In the genomic region with DNA sequence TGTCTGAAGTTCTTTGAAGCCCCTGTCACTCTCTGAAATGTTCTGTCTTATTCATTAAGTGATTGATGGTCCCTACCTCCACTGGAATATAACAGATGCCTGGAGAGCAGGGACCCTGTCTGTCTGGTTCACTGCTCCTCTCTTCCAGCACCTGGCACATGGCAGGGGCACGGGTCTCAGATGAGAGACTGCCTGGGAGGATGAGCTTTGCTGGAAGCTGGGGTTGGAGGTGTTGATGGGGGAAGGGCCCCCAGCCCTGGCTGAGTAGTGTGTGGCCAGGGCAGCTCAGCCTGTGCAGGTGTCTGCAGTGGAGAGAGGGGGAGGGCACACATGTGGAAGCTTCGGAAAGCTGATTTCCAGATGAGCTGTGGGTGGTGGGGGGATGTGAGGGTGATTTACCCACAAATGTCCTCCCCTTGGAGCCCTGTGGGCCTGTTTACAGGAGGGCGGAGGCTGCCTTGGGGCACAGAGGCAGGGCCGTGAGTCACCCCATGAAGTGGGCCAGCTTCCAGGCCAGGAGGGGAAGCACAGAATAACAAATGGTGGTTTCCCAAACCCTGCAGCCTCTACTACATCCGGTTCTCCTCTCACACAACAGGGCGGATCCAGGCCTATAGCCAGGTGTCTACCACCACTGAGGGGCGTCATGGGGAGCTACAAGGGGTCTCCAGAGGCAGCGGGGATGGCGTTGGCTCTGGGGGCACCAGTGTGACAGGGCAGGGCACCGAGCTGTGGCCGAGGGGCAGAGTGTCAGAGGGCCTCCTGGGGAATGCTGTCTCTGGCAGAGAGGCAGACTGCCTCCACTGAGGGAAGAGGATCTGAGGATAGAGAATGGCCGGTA, we compare ENCODE assay signal across 1 cellular context.
TF ChIP-seq lines count a peak whose summit lies in the region.

No MANE protein-coding gene starts in this region.

TF ChIP-seq in HCT116, 20 proteins besides CTCF, POLR2A, EP300 and RAD21 (continued from another document):
- TF ChIP-seq, protein P1, sequence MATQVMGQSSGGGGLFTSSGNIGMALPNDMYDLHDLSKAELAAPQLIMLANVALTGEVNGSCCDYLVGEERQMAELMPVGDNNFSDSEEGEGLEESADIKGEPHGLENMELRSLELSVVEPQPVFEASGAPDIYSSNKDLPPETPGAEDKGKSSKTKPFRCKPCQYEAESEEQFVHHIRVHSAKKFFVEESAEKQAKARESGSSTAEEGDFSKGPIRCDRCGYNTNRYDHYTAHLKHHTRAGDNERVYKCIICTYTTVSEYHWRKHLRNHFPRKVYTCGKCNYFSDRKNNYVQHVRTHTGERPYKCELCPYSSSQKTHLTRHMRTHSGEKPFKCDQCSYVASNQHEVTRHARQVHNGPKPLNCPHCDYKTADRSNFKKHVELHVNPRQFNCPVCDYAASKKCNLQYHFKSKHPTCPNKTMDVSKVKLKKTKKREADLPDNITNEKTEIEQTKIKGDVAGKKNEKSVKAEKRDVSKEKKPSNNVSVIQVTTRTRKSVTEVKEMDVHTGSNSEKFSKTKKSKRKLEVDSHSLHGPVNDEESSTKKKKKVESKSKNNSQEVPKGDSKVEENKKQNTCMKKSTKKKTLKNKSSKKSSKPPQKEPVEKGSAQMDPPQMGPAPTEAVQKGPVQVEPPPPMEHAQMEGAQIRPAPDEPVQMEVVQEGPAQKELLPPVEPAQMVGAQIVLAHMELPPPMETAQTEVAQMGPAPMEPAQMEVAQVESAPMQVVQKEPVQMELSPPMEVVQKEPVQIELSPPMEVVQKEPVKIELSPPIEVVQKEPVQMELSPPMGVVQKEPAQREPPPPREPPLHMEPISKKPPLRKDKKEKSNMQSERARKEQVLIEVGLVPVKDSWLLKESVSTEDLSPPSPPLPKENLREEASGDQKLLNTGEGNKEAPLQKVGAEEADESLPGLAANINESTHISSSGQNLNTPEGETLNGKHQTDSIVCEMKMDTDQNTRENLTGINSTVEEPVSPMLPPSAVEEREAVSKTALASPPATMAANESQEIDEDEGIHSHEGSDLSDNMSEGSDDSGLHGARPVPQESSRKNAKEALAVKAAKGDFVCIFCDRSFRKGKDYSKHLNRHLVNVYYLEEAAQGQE (IDR thresholded peaks at IDR 0.05; ENCODE audit: low read depth) = no peak
- TF ChIP-seq ELF1 (IDR thresholded peaks at IDR 0.05; ENCODE audit: borderline replicate concordance, low read depth) = no peak
- TF ChIP-seq EZH2phosphoT487 (IDR thresholded peaks at IDR 0.05; ENCODE audit: borderline replicate concordance) = no peak
- TF ChIP-seq ZFX (IDR thresholded peaks at IDR 0.05) = peak; percentile 56; the same call in 1 of the 2 replicates
- TF ChIP-seq, protein P2, sequence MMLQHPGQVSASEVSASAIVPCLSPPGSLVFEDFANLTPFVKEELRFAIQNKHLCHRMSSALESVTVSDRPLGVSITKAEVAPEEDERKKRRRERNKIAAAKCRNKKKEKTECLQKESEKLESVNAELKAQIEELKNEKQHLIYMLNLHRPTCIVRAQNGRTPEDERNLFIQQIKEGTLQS (IDR thresholded peaks at IDR 0.05) = no peak
- no peak for TF ChIP-seq JUND (IDR thresholded peaks at IDR 0.05)
- TF ChIP-seq, protein P3, sequence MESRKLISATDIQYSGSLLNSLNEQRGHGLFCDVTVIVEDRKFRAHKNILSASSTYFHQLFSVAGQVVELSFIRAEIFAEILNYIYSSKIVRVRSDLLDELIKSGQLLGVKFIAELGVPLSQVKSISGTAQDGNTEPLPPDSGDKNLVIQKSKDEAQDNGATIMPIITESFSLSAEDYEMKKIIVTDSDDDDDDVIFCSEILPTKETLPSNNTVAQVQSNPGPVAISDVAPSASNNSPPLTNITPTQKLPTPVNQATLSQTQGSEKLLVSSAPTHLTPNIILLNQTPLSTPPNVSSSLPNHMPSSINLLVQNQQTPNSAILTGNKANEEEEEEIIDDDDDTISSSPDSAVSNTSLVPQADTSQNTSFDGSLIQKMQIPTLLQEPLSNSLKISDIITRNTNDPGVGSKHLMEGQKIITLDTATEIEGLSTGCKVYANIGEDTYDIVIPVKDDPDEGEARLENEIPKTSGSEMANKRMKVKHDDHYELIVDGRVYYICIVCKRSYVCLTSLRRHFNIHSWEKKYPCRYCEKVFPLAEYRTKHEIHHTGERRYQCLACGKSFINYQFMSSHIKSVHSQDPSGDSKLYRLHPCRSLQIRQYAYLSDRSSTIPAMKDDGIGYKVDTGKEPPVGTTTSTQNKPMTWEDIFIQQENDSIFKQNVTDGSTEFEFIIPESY (IDR thresholded peaks at IDR 0.05; ENCODE audit: extremely low read depth, insufficient replicate concordance, low read length) = no peak
- no peak for TF ChIP-seq CBX3 (IDR thresholded peaks at IDR 0.05; ENCODE audit: low read depth)
- no peak for TF ChIP-seq FOSL1 (IDR thresholded peaks at IDR 0.05; ENCODE audit: low read depth)
- no peak for TF ChIP-seq SRF (IDR thresholded peaks at IDR 0.05; ENCODE audit: low read depth)
- TF ChIP-seq EZH2 (IDR thresholded peaks at IDR 0.05) = no peak
- TF ChIP-seq ZNF274 (IDR thresholded peaks at IDR 0.05; ENCODE audit: low read depth, low read length) = no peak
- TF ChIP-seq SP1 (IDR thresholded peaks at IDR 0.05; ENCODE audit: low read depth) = no peak
- TF ChIP-seq EGR1 (IDR thresholded peaks at IDR 0.05; ENCODE audit: low read depth) = no peak
- no peak for TF ChIP-seq SIN3A (IDR thresholded peaks at IDR 0.05; ENCODE audit: low read depth)
- peak; percentile 13 for TF ChIP-seq TCF7L2 (IDR thresholded peaks at IDR 0.05; ENCODE audit: borderline replicate concordance, extremely low read depth, insufficient read depth, insufficient read length)
- TF ChIP-seq YY1 (IDR thresholded peaks at IDR 0.05; ENCODE audit: extremely low read depth, insufficient replicate concordance, low read depth, low read length) = peak; percentile 60
